Comparison of ENCODE assay signal across 2 cellular contexts in genomic region chr4:7907142-7907541, GRCh38.
TF ChIP-seq lines count a peak whose summit lies in the region.

No MANE protein-coding gene starts in this region.

TF ChIP-seq in A549, 52 proteins besides CTCF, POLR2A, EP300 and RAD21:
- TF ChIP-seq ESRRA (IDR thresholded peaks at IDR 0.05; ENCODE audit: borderline replicate concordance, low read length): no peak
- no peak for TF ChIP-seq PBX3 (IDR thresholded peaks at IDR 0.05)
- no peak for TF ChIP-seq JUN (IDR thresholded peaks at IDR 0.05)
- TF ChIP-seq CEBPB (IDR thresholded peaks at IDR 0.05): no peak
- TF ChIP-seq TP53 (CRISPR knock-in tag; IDR thresholded peaks at IDR 0.05): no peak
- no peak for TF ChIP-seq MAZ (IDR thresholded peaks at IDR 0.05; ENCODE audit: borderline replicate concordance, low read depth, low read length)
- no peak for TF ChIP-seq MAFK (IDR thresholded peaks at IDR 0.05; ENCODE audit: partially characterized antibody)

TF ChIP-seq in endothelial cell of umbilical vein, 7 proteins besides CTCF, POLR2A, EP300 and RAD21:
- TF ChIP-seq EZH2 (IDR thresholded peaks at IDR 0.05; ENCODE audit: borderline replicate concordance, low read depth, low read length, severe bottlenecking) (no peak), GATA2 (IDR thresholded peaks at IDR 0.05; ENCODE audit: insufficient read depth, insufficient read length, low read depth, low read length) (no peak), MAX (IDR thresholded peaks at IDR 0.05; ENCODE audit: insufficient read depth, insufficient read length) (no peak), POLR2AphosphoS5 (IDR thresholded peaks at IDR 0.05; ENCODE audit: insufficient read depth, low read depth, low read length) (no peak), MYC (IDR thresholded peaks at IDR 0.05; ENCODE audit: low read depth, low read length) (no peak), JUN (IDR thresholded peaks at IDR 0.05; ENCODE audit: borderline replicate concordance, insufficient read depth, insufficient read length, low read depth) (no peak), FOS (IDR thresholded peaks at IDR 0.05; ENCODE audit: borderline replicate concordance, insufficient read depth, low read length) (no peak)
